8 cellular contexts compared by ENCODE assay signal in the genomic region with DNA sequence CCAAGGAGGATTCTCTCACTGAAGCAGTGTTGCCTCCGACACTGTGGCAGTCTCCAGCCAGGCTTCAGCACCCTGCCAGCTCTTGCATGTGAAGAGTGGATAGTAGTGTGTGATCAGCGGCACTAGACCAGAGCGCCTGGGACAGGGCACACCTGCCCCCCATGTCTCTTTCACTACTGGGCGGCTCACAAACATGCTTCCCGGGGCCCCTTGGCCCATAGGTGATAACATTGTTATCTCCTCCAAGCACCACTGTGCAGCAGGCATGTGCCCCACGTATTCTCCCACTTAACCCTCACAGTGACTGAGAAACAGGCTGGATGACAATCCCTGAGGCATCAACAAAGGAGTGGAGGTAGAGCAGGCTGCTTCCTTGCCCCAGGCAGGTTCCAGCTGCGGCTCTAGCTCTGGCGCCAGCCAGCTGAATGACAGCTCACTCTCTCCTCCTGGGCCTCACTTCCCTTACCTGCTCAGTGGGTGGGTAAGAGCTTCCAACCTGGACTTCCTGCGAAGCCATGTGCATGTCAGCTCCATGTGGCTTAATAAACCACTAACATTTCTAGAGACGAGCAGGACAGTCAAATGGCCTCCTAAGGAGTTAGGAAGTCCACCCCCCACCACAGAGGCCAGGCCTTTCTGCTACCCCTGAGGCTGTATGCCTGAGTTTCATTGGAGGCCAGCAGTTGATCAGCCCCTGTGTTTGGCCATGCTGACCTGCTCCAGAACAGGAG. TPM values are rescaled to one million over a fixed set of nuclear protein-coding genes. Genes with fewer than 3 reads are reported as not detected.
A peak's percentile ranks its signal among the peaks of the same experiment; 100 is the strongest.
DNase-seq lines count a peak whose midpoint lies in the region; ATAC-seq, FAIRE-seq and TF ChIP-seq lines count a peak whose summit lies in the region.

No MANE protein-coding gene starts in this region.

- H3K4me3 ChIP-seq in BLaER1: no peak overlapping the region
- peak overlapping the region; percentile 50 for H3K4me3 ChIP-seq in NB4 (ENCODE audit: low read depth, low read length)
- H3K4me3 ChIP-seq in GM12878: no peak overlapping the region
- H3K4me3 ChIP-seq in mesendoderm (ENCODE audit: low read length): no peak overlapping the region

- H3K9me3 ChIP-seq in BLaER1: peaks cover 10% of the 10 kb centered on the region
- no peaks in the 10 kb centered on the region; the same call in 2 of the 3 replicates for H3K9me3 ChIP-seq in GM12878 (replicated peaks; ENCODE audit: control insufficient read depth, insufficient read depth, low read length)

- peak overlapping the region; percentile 25 for H2AK5ac ChIP-seq in mesendoderm (ENCODE audit: low read length)

- H3K4me2 ChIP-seq in BLaER1 (peak overlapping the region; percentile 93), GM12878 (ENCODE audit: control insufficient read depth, insufficient read depth) (peak overlapping the region; percentile 82), mesendoderm (ENCODE audit: low read length) (no peak overlapping the region)

- ATAC-seq in GM12878: no peak

- H3K27ac ChIP-seq in BLaER1 (peak overlapping the region; percentile 98), GM12878 (ENCODE audit: control insufficient read depth, insufficient read depth) (peak overlapping the region; percentile 41), mesendoderm (ENCODE audit: low read depth, low read length) (no peak overlapping the region)

- no peak overlapping the region for H3K23ac ChIP-seq in mesendoderm (ENCODE audit: low read length)

- H2BK15ac ChIP-seq in mesendoderm (replicated peaks; ENCODE audit: low read depth): no peak overlapping the region

- H3K36me3 ChIP-seq in BLaER1: peaks cover 14% of the 10 kb centered on the region; the same call in 1 of the 2 replicates
- H3K36me3 ChIP-seq in GM12878 (ENCODE audit: control insufficient read depth in 2 of 2, insufficient read depth in 2 of 2, low read length in 1 of 2): peaks cover 13 to 14% of the 10 kb centered on the region in 2 experiments
- H3K36me3 ChIP-seq in mesendoderm (ENCODE audit: control insufficient read depth, insufficient read depth, low read length): no peaks in the 10 kb centered on the region

- RAD21 ChIA-PET in GM12878 (lab: Charles Lee; ENCODE audit: unreplicated experiment): interaction anchor here (1.4 to 4.0 kb wide), 8 partner anchors 11 to 150 kb away, joined by 4 to 40 read pairs (median 14); no protein-coding TSS in a partner anchor

- H3K56ac ChIP-seq in mesendoderm (ENCODE audit: low read length): no peak overlapping the region

- H2BK5ac ChIP-seq in mesendoderm (ENCODE audit: low read length): no peak overlapping the region

- peaks cover 17% of the 10 kb centered on the region for H3K79me1 ChIP-seq in mesendoderm (ENCODE audit: low read length)

- no peak for TF ChIP-seq EP300 in GM12878 (IDR thresholded peaks at IDR 0.05; ENCODE audit: borderline replicate concordance in 1 of 2, control insufficient read depth in 1 of 2, low read depth in 2 of 2, low read length in 2 of 2)

- H3K79me2 ChIP-seq in GM12878 (ENCODE audit: control insufficient read depth, insufficient read depth, low read length) (peaks cover 93% of the 10 kb centered on the region), mesendoderm (ENCODE audit: control insufficient read depth, insufficient read depth, low read length) (peaks cover 7% of the 10 kb centered on the region)

- 70% methylated on average over 10 of the region's 10 CpGs for WGBS in GM12878 (ENCODE audit: insufficient coverage, insufficient replicate concordance, low lambda C conversion rate, missing lambda C conversion rate)
- WGBS in mesendoderm (ENCODE audit: extremely low coverage, insufficient coverage, low lambda C conversion rate): no CpG with 5 or more reads among the region's 10 CpGs

- SMC1A ChIA-PET in GM12878 (lab: Charles Lee; ENCODE audit: uncharacterized antibody, unreplicated experiment): interaction anchor here (0.6 to 4.7 kb wide), 17 partner anchors 11 to 149 kb away, joined by 3 to 45 read pairs (median 4); a partner anchor contains a TSS

- H4K8ac ChIP-seq in mesendoderm (ENCODE audit: low read depth, low read length): no peak overlapping the region

- FAIRE-seq in GM12878 (lab: Jason Lieb, UNC): no peak

- H3K4me1 ChIP-seq in BLaER1: peaks cover 92% of the 10 kb centered on the region
- H3K4me1 ChIP-seq in GM12878 (ENCODE audit: control insufficient read depth, insufficient read depth, low read length): peaks cover 84% of the 10 kb centered on the region
- peaks cover 29% of the 10 kb centered on the region for H3K4me1 ChIP-seq in mesendoderm (ENCODE audit: control insufficient read depth, low read depth, low read length)

- H4K5ac ChIP-seq in mesendoderm (ENCODE audit: low read length): no peak overlapping the region

- POLR2A ChIA-PET in GM12878 (lab: Charles Lee): interaction anchor here (0.8 to 1.7 kb wide), 2 partner anchors 32 to 110 kb away, joined by 3 to 5 read pairs; no protein-coding TSS in a partner anchor

- in situ Hi-C loops in GM12878 (cut with MboI): no loop called here

- BruUV-seq in GM12878 (replicated peaks; lab: Mats Ljungman, UMichigan): no TSS peak

- H4K20me1 ChIP-seq in BLaER1 (peaks cover 32% of the 10 kb centered on the region), GM12878 (ENCODE audit: control insufficient read depth, insufficient read depth) (peaks cover 4% of the 10 kb centered on the region; the same call in 1 of the 2 replicates)

- CTCF ChIA-PET in GM12878 (lab: Yijun Ruan, JAX): interaction anchor here (0.8 to 6.4 kb wide), 7 partner anchors 10 to 150 kb away, joined by 3 to 83 read pairs (median 6); no protein-coding TSS in a partner anchor

- intact Hi-C loops in GM12878 (cut with micrococcal nuclease; ENCODE audit: unreplicated experiment): loop anchor here (1.0 to 5.0 kb wide), 3 partner anchors 102 to 147 kb away; no protein-coding TSS in a partner anchor

- no peak overlapping the region for H3K18ac ChIP-seq in mesendoderm (ENCODE audit: low read length)

- TF ChIP-seq POLR2A in NB4 (IDR thresholded peaks at IDR 0.05; ENCODE audit: extremely low read depth, insufficient read length): no peak
- TF ChIP-seq POLR2A in GM12878 (IDR thresholded peaks at IDR 0.05; ENCODE audit: low read depth, low read length): no peak

- TF ChIP-seq CTCF in NB4 (IDR thresholded peaks at IDR 0.05; ENCODE audit: low read depth, low read length): no peak
- TF ChIP-seq CTCF in GM12878 (IDR thresholded peaks at IDR 0.05 in 2 of 3, conservative IDR thresholded peaks at IDR 0.05 in 1 of 3; ENCODE audit: control insufficient read depth in 2 of 3, extremely low read depth in 1 of 3, insufficient read depth in 1 of 3, low read depth in 3 of 3, low read length in 3 of 3): no peak

- H3K9ac ChIP-seq in BLaER1 (peak overlapping the region; percentile 70), GM12878 (ENCODE audit: control insufficient read depth, insufficient read depth, low read length) (0 out of 2 replicates have a peak overlapping the region, but pooled peaks have one; percentile 44), mesendoderm (ENCODE audit: low read length) (no peak overlapping the region)

- no peak overlapping the region for H2AFZ ChIP-seq in GM12878 (ENCODE audit: control insufficient read depth, low read depth, low read length)

- H2BK120ac ChIP-seq in mesendoderm (ENCODE audit: low read depth, low read length): no peak overlapping the region

- H3K4ac ChIP-seq in mesendoderm (ENCODE audit: low read depth, low read length): no peak overlapping the region

- H3K27me3 ChIP-seq in BLaER1: no peaks in the 10 kb centered on the region
- no peaks in the 10 kb centered on the region for H3K27me3 ChIP-seq in GM12878 (replicated peaks in 1 of 2; ENCODE audit: control insufficient read depth in 2 of 2, insufficient read depth in 2 of 2, low read length in 1 of 2)
- no peaks in the 10 kb centered on the region for H3K27me3 ChIP-seq in mesendoderm (ENCODE audit: insufficient read depth, low read length, poor library complexity)

- no peak for TF ChIP-seq RAD21 in GM12878 (IDR thresholded peaks at IDR 0.05; ENCODE audit: insufficient read depth, low read depth, low read length)

- DNase-seq in NB4 (ENCODE audit: low read depth) (peak; percentile 52), GM12878 (ENCODE audit: low read depth, low spot score) (no peak), mesendoderm (peak; percentile 86), NCI-H187 (lab: John Stamatoyannopoulos, UW) (no peak), amniotic stem cell (lab: John Stamatoyannopoulos, UW) (no peak), ureter (ENCODE audit: low spot score) (no peak)
- no peak for DNase-seq in stimulated activated CD8-positive, alpha-beta memory T cell treated with anti-CD3 and anti-CD28 coated beads, Interleukin-4, amount 100 ng/mL, for 48 hours

TF ChIP-seq in GM12878, 131 proteins besides CTCF, POLR2A, EP300 and RAD21:
- TF ChIP-seq, protein P1, sequence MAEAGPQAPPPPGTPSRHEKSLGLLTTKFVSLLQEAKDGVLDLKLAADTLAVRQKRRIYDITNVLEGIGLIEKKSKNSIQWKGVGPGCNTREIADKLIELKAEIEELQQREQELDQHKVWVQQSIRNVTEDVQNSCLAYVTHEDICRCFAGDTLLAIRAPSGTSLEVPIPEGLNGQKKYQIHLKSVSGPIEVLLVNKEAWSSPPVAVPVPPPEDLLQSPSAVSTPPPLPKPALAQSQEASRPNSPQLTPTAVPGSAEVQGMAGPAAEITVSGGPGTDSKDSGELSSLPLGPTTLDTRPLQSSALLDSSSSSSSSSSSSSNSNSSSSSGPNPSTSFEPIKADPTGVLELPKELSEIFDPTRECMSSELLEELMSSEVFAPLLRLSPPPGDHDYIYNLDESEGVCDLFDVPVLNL (IDR thresholded peaks at IDR 0.05; ENCODE audit: low read depth, low read length): no peak
- TF ChIP-seq POLR2AphosphoS5 (IDR thresholded peaks at IDR 0.05; ENCODE audit: low read length): 0 out of 2 replicates have a peak, but pooled peaks have one; percentile 18

RNA-seq across cellular contexts. Expression of a gene that starts 37.8 kb away (rescaled TPM):
- total RNA-seq in GM12878 (2013; cell fraction: nucleolus; rRNA removed): 47.3 and 48.6 TPM in 2 replicates
- total RNA-seq in GM12878 (2014; rRNA removed): 49.3 and 51.8 TPM in 2 replicates
- 64.7 and 65.1 TPM in 2 replicates for total RNA-seq in GM12878 (2014; rRNA removed; fragmentation: Illumina TruSeq; extraction: Trizol)
- total RNA-seq in GM12878 (2021): 109 and 112 TPM in 2 replicates
- polyA plus RNA-seq in GM12878 (2011; ENCODE audit: low read depth): 21.1 TPM
- polyA plus RNA-seq in GM12878 (2011; rRNA removed): 71.9 and 72.0 TPM in 2 replicates
- 40.2 and 46.9 TPM in 2 replicates for polyA plus RNA-seq in GM12878 (2011; cell fraction: cytosol; rRNA removed)
- 35.3 and 41.2 TPM in 2 replicates for polyA plus RNA-seq in GM12878 (2011; cell fraction: nucleus; rRNA removed)
- 50.2 and 70.7 TPM in 2 replicates for polyA plus RNA-seq in GM12878 (2012)
- 42.3 and 48.2 TPM in 2 replicates for polyA plus RNA-seq in GM12878 (2014; fragmentation: Illumina TruSeq; extraction: Trizol)
- 10 to 100 TPM; 31.1 to 63.1 TPM for polyA plus RNA-seq in GM12878 (2014; fragmentation: Nextera tagmentation; extraction: Ambion mirVana)
- polyA plus RNA-seq in GM12878 (2014; rRNA removed): 51.0 and 52.4 TPM in 2 replicates
- polyA plus RNA-seq in GM12878 (2016; fragmentation: Nextera tagmentation; extraction: Ambion mirVana): 10 to 100 TPM; 20.3 to 24.4 TPM
- 55.7 and 58.5 TPM in 2 replicates for polyA minus RNA-seq in GM12878 (2011; rRNA and poly(A)+ RNA removed)
- polyA minus RNA-seq in GM12878 (2011; cell fraction: cytosol; rRNA and poly(A)+ RNA removed): 23.3 and 37.1 TPM in 2 replicates
- polyA minus RNA-seq in GM12878 (2011; cell fraction: nucleus; rRNA and poly(A)+ RNA removed): 10.3 and 17.7 TPM in 2 replicates
- polyA plus RNA-seq in mesendoderm (2013, experiment 1 of 2): 28.4 TPM
- 29.2 TPM for polyA plus RNA-seq in mesendoderm (2013, experiment 2 of 2)
- 77.5 TPM for total RNA-seq in ureter

Comparison
In these comparisons a context has a peak if more than half of its experiments do, and no peak if none do; other contexts are left out.
1. DNase-seq: peak in NB4 (single experiment) and mesendoderm (single experiment); none in GM12878 (single experiment), NCI-H187 (0 of 2), amniotic stem cell (single experiment), stimulated activated CD8-positive, alpha-beta memory T cell treated with anti-CD3 and anti-CD28 coated beads, Interleukin-4, amount 100 ng/mL, for 48 hours (single experiment) and ureter (single experiment).